Comparison of ENCODE assay signal across 31 cellular contexts in genomic region chr13:85334187-85334586, GRCh38.
"Had no signal": no experiment of that assay in that cellular context is flagged by ENCODE, and none has a peak within 500 bp of the region (broad histone marks: within the 10 kb centered on the region; RNA-seq: fewer than 3 reads in every experiment).

No MANE protein-coding gene starts in this region.

- H3K4me3 Mint-ChIP-seq: activated CD4-positive, alpha-beta T cell treated with anti-CD3 and anti-CD28 coated beads for 36 hours; activated CD4-positive, alpha-beta T cell treated with anti-CD3 and anti-CD28 coated beads, Interleukin-2, amount 10 ng/mL, durations not matched to agents 7 days and 5 days; activated CD8-positive, alpha-beta T cell treated with anti-CD3 and anti-CD28 coated beads for 36 hours; activated naive CD8-positive, alpha-beta T cell; activated T-cell treated with anti-CD3 and anti-CD28 coated beads, Interleukin-2, amount 50 U/mL, for 4 hours; activated T-helper 17 cell treated with anti-CD3 and anti-CD28 coated beads, Interleukin-2, amount 50 U/mL, for 72 hours; central memory CD8-positive, alpha-beta T cell; dendritic cell treated with granulocyte-macrophage colony-stimulating factor and Interleukin-4, amounts not matched to agents 40 ng/mL and 50 ng/mL, for 4 days; endodermal cell; T-helper 17 cell; T-helper 2 cell treated with Interferon-gamma antibody and Interleukin-4, amounts not matched to agents 5 μg/mL and 100 μg/mL, for 36 hours had no signal

- H3K27ac Mint-ChIP-seq: activated CD4-positive, alpha-beta T cell treated with anti-CD3 and anti-CD28 coated beads for 36 hours; activated CD4-positive, alpha-beta T cell treated with anti-CD3 and anti-CD28 coated beads, Interleukin-2, amount 10 ng/mL, durations not matched to agents 7 days and 5 days; activated CD8-positive, alpha-beta T cell treated with anti-CD3 and anti-CD28 coated beads for 36 hours; activated naive CD8-positive, alpha-beta T cell; activated T-helper 17 cell treated with anti-CD3 and anti-CD28 coated beads, Interleukin-2, amount 50 U/mL, for 72 hours; dendritic cell treated with granulocyte-macrophage colony-stimulating factor and Interleukin-4, amounts not matched to agents 40 ng/mL and 50 ng/mL, for 4 days; endodermal cell; T-helper 17 cell; T-helper 2 cell treated with Interferon-gamma antibody and Interleukin-4, amounts not matched to agents 5 μg/mL and 100 μg/mL, for 36 hours had no signal

- H3K4me1 Mint-ChIP-seq: activated CD4-positive, alpha-beta T cell treated with anti-CD3 and anti-CD28 coated beads for 36 hours; activated CD4-positive, alpha-beta T cell treated with anti-CD3 and anti-CD28 coated beads, Interleukin-2, amount 10 ng/mL, durations not matched to agents 7 days and 5 days; activated T-helper 17 cell treated with anti-CD3 and anti-CD28 coated beads, Interleukin-2, amount 50 U/mL, for 72 hours; central memory CD8-positive, alpha-beta T cell; endodermal cell; T-helper 17 cell had no signal

- ATAC-seq: activated CD4-positive, alpha-beta T cell treated with anti-CD3 and anti-CD28 coated beads for 36 hours; activated CD8-positive, alpha-beta T cell treated with anti-CD3 and anti-CD28 coated beads for 36 hours; activated T-cell treated with anti-CD3 and anti-CD28 coated beads, Interleukin-2, amount 50 U/mL, for 4 hours; activated T-helper 17 cell treated with anti-CD3 and anti-CD28 coated beads, Interleukin-2, amount 50 U/mL, for 72 hours; esophagus mucosa; heart left ventricle; T-helper 17 cell had no signal

- FAIRE-seq: astrocyte, bronchial epithelial cell, frontal cortex had no signal

- H3K9me3 Mint-ChIP-seq: activated CD4-positive, alpha-beta T cell treated with anti-CD3 and anti-CD28 coated beads, Interleukin-2, amount 10 ng/mL, durations not matched to agents 7 days and 5 days; activated CD8-positive, alpha-beta T cell treated with anti-CD3 and anti-CD28 coated beads for 36 hours; endodermal cell had no signal

- H3K36me3 Mint-ChIP-seq: activated naive CD8-positive, alpha-beta T cell had no signal

- H3K27me3 Mint-ChIP-seq: activated CD4-positive, alpha-beta T cell treated with anti-CD3 and anti-CD28 coated beads for 36 hours; activated CD4-positive, alpha-beta T cell treated with anti-CD3 and anti-CD28 coated beads, Interleukin-2, amount 10 ng/mL, durations not matched to agents 7 days and 5 days; activated CD8-positive, alpha-beta T cell treated with anti-CD3 and anti-CD28 coated beads for 36 hours; activated naive CD8-positive, alpha-beta T cell; activated T-helper 17 cell treated with anti-CD3 and anti-CD28 coated beads, Interleukin-2, amount 50 U/mL, for 72 hours; central memory CD8-positive, alpha-beta T cell; dendritic cell treated with granulocyte-macrophage colony-stimulating factor and Interleukin-4, amounts not matched to agents 40 ng/mL and 50 ng/mL, for 4 days; T-helper 17 cell had no signal

- DNase-seq: activated CD4-positive, alpha-beta T cell treated with anti-CD3 and anti-CD28 coated beads for 36 hours; activated CD4-positive, alpha-beta T cell treated with anti-CD3 and anti-CD28 coated beads, Interleukin-2, amount 10 ng/mL, durations not matched to agents 7 days and 5 days; activated CD4-positive, alpha-beta T cell treated with anti-CD3 and anti-CD28 coated beads, Interleukin-2, amount 50 U/mL, for 4 hours; activated CD4-positive, CD25-positive, alpha-beta regulatory T cell; activated CD4-positive, CD25-positive, alpha-beta regulatory T cell treated with anti-CD3 and anti-CD28 coated beads, Interleukin-2, amount 50 U/mL, for 72 hours; activated CD8-positive, alpha-beta memory T cell treated with anti-CD3 and anti-CD28 coated beads for 24 hours; activated CD8-positive, alpha-beta T cell treated with anti-CD3 and anti-CD28 coated beads for 36 hours; activated effector memory CD4-positive, alpha-beta T cell treated with Interleukin-2 at 50 U/mL for 16 hours; activated gamma-delta T cell treated with Interleukin-2 at 50 U/mL for 16 hours; activated naive CD4-positive, alpha-beta T cell treated with anti-CD3 and anti-CD28 coated beads, Interleukin-2, amount 50 U/mL, for 16 hours; activated naive CD4-positive, alpha-beta T cell treated with Interleukin-2 at 50 U/mL for 16 hours; activated T-cell treated with anti-CD3 and anti-CD28 coated beads, Interleukin-2, amount 50 U/mL, for 4 hours; amniotic stem cell; anterior cingulate cortex; brain microvascular endothelial cell; dorsolateral prefrontal cortex; effector memory CD4-positive, alpha-beta T cell; endodermal cell; foreskin fibroblast; heart left ventricle; T-helper 17 cell; T1000 had no signal
